ENCODE assay signal across 2 cellular contexts in the genomic region with DNA sequence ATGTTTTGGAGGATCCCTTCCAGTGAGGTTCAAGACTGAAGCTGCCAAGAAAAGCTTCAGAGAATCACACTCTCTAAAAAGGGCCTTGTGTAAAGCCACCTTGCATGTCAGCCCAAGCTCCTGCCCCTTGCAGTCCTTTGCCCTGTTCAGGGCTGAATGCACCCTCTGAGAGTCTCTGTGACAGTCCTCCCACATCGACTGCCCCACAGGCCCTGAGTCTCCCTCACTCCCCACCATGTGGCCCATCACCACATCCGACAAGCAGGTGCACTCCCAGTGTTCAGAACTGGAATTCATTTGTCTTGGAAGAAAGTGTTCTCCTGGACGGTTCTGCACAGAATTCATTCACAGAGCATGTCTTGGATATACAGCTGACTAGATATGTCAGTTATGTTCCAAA.
TF ChIP-seq lines count a peak whose summit lies in the region.

No MANE protein-coding gene starts in this region.

TF ChIP-seq in HCT116, 20 proteins besides CTCF, POLR2A, EP300 and RAD21:
- TF ChIP-seq SP1 (IDR thresholded peaks at IDR 0.05; ENCODE audit: low read depth) (no peak), FOSL1 (IDR thresholded peaks at IDR 0.05; ENCODE audit: low read depth) (no peak), CBX3 (IDR thresholded peaks at IDR 0.05; ENCODE audit: low read depth) (no peak), POLR2AphosphoS5 (IDR thresholded peaks at IDR 0.05; ENCODE audit: low read depth, low read length) (no peak), ZFX (IDR thresholded peaks at IDR 0.05) (no peak), ATF3 (IDR thresholded peaks at IDR 0.05) (no peak), YY1 (IDR thresholded peaks at IDR 0.05; ENCODE audit: extremely low read depth, insufficient replicate concordance, low read depth, low read length) (no peak), EZH2 (IDR thresholded peaks at IDR 0.05) (no peak), JUND (IDR thresholded peaks at IDR 0.05) (no peak), ELF1 (IDR thresholded peaks at IDR 0.05; ENCODE audit: borderline replicate concordance, low read depth) (no peak), SIN3A (IDR thresholded peaks at IDR 0.05; ENCODE audit: low read depth) (no peak), ZNF274 (IDR thresholded peaks at IDR 0.05; ENCODE audit: low read depth, low read length) (no peak)
- TF ChIP-seq, protein P1, sequence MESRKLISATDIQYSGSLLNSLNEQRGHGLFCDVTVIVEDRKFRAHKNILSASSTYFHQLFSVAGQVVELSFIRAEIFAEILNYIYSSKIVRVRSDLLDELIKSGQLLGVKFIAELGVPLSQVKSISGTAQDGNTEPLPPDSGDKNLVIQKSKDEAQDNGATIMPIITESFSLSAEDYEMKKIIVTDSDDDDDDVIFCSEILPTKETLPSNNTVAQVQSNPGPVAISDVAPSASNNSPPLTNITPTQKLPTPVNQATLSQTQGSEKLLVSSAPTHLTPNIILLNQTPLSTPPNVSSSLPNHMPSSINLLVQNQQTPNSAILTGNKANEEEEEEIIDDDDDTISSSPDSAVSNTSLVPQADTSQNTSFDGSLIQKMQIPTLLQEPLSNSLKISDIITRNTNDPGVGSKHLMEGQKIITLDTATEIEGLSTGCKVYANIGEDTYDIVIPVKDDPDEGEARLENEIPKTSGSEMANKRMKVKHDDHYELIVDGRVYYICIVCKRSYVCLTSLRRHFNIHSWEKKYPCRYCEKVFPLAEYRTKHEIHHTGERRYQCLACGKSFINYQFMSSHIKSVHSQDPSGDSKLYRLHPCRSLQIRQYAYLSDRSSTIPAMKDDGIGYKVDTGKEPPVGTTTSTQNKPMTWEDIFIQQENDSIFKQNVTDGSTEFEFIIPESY (IDR thresholded peaks at IDR 0.05; ENCODE audit: extremely low read depth, insufficient replicate concordance, low read length): no peak

TF ChIP-seq in GM12878, 131 proteins besides CTCF, POLR2A, EP300 and RAD21:
- TF ChIP-seq, protein P2, sequence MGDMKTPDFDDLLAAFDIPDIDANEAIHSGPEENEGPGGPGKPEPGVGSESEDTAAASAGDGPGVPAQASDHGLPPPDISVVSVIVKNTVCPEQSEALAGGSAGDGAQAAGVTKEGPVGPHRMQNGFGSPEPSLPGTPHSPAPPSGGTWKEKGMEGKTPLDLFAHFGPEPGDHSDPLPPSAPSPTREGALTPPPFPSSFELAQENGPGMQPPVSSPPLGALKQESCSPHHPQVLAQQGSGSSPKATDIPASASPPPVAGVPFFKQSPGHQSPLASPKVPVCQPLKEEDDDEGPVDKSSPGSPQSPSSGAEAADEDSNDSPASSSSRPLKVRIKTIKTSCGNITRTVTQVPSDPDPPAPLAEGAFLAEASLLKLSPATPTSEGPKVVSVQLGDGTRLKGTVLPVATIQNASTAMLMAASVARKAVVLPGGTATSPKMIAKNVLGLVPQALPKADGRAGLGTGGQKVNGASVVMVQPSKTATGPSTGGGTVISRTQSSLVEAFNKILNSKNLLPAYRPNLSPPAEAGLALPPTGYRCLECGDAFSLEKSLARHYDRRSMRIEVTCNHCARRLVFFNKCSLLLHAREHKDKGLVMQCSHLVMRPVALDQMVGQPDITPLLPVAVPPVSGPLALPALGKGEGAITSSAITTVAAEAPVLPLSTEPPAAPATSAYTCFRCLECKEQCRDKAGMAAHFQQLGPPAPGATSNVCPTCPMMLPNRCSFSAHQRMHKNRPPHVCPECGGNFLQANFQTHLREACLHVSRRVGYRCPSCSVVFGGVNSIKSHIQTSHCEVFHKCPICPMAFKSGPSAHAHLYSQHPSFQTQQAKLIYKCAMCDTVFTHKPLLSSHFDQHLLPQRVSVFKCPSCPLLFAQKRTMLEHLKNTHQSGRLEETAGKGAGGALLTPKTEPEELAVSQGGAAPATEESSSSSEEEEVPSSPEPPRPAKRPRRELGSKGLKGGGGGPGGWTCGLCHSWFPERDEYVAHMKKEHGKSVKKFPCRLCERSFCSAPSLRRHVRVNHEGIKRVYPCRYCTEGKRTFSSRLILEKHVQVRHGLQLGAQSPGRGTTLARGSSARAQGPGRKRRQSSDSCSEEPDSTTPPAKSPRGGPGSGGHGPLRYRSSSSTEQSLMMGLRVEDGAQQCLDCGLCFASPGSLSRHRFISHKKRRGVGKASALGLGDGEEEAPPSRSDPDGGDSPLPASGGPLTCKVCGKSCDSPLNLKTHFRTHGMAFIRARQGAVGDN (IDR thresholded peaks at IDR 0.05): no peak
